Comparison of ENCODE assay signal across 12 cellular contexts in genomic region chr14:22692194-22692593, GRCh38. TPM values are rescaled to one million over a fixed set of nuclear protein-coding genes. Genes with fewer than 3 reads are reported as not detected.
"Had no signal": no experiment of that assay in that cellular context is flagged by ENCODE, and none has a peak within 500 bp of the region (broad histone marks: within the 10 kb centered on the region; RNA-seq: fewer than 3 reads in every experiment).

No MANE protein-coding gene starts in this region.

- DNase-seq: GM23248, GOT3, H7, H9, HCEC 1CT, HFFc6 had no signal

- H3K9ac ChIP-seq: GM23248 had no signal

- H3K36me3 ChIP-seq: HAP-1 had no signal

- H3K27ac ChIP-seq: GM23248 had no signal

- H3K4me1 ChIP-seq: HAP-1 had no signal

- H3K9me3 ChIP-seq: HAP-1 had no signal

- H3K4me2 ChIP-seq: GM23338 had no signal

- H3K4me3 ChIP-seq: GM23248, GM23338, HAP-1 had no signal

- ATAC-seq: GM23338, HCT116 had no signal

- FAIRE-seq: H1, H54 had no signal

- H2AFZ ChIP-seq: GM23248, GM23338 had no signal

RNA-seq across cellular contexts. Expression of gene OR6J1, which starts 48.0 kb away (rescaled TPM):
- total RNA-seq: GM23248, GM23338, H1, H4, H7, H9, HFFc6 had no signal
- polyA plus RNA-seq: GM23248, GM23338, H1 had no signal
